In the genomic region with DNA sequence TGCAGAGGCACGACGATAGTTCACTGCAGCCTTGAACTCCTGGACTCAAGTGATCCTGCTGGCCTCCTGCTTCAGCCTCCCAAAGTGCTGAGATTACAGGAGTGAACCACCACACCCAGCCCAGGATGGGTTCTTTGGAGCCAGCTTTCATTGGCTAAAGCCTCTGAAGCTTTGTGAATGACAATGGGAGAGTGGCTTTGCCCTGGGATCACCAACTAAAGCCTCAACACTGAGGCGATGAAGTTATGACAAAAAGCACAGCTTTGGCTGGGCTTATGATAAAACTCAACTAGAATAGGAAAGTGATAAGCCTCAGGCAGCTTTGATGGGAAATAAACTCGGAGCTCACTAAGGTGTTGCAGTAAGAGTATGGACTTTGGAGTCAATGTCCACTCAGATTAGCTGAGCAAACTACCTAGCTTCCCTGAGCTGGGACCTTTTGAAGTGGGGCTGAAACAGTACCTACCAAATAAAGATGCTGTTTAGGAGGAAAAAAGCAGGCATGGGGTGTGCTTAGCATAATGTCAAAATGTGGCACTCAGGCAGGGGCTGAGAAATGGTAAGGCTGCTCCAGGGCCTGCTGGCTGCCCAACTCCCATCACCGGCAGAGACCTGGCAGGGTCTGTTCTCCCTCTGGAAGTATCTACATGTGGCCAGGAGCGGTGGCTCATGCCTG, we compare ENCODE assay signal across 9 cellular contexts. TPM values are rescaled to one million over a fixed set of nuclear protein-coding genes. Genes with fewer than 3 reads are reported as not detected.
DNase-seq lines count a peak whose midpoint lies in the region; ATAC-seq, FAIRE-seq and TF ChIP-seq lines count a peak whose summit lies in the region.
"Had no signal": no experiment of that assay in that cellular context is flagged by ENCODE, and none has a peak within 500 bp of the region (broad histone marks: within the 10 kb centered on the region; RNA-seq: fewer than 3 reads in every experiment).

No MANE protein-coding gene starts in this region.

- no peaks in the 10 kb centered on the region for H3K9me3 Mint-ChIP-seq in H9
- no peaks in the 10 kb centered on the region for H3K9me3 Mint-ChIP-seq in stimulated activated memory B cell treated with anti-CD40 and anti-IgM and Interleukin-4, amounts not matched to agents 10 μg/mL and 1 μg/mL and 100 μg/mL, for 72 hours
- H3K9me3 Mint-ChIP-seq: nephron had no signal

- H2AK5ac ChIP-seq in H9 (ENCODE audit: insufficient read length, low read length) = no peak overlapping the region

- no peak overlapping the region for H3T11ph ChIP-seq in H9 (ENCODE audit: low read length)

- H3K4me3 Mint-ChIP-seq in H9 = no peak overlapping the region
- no peak overlapping the region for H3K4me3 Mint-ChIP-seq in T-helper 17 cell
- no peak overlapping the region for H3K4me3 Mint-ChIP-seq in stimulated activated memory B cell treated with anti-CD40 and anti-IgM and Interleukin-4, amounts not matched to agents 10 μg/mL and 1 μg/mL and 100 μg/mL, for 72 hours

- peaks cover 10 to 28% of the 10 kb centered on the region in 2 experiments for H3K36me3 ChIP-seq in HepG2 (replicated peaks in 1 of 2; ENCODE audit: control insufficient read depth in 1 of 2, insufficient read depth in 2 of 2, low read length in 2 of 2)

- H4K20me1 ChIP-seq in H9 (ENCODE audit: control insufficient read depth, insufficient read depth, insufficient read length) (no peaks in the 10 kb centered on the region), HepG2 (ENCODE audit: insufficient read depth, low read length) (no peaks in the 10 kb centered on the region)

- TF ChIP-seq POLR2A in HepG2 (IDR thresholded peaks at IDR 0.05; ENCODE audit: insufficient read depth in 1 of 2, low read depth in 2 of 2, low read length in 2 of 2) = no peak

- H2BK15ac ChIP-seq in H9 (ENCODE audit: low read depth, low read length) = no peak overlapping the region

- H3K4me1 ChIP-seq in H9 (ENCODE audit: insufficient read depth, low read length) (no peaks in the 10 kb centered on the region), HepG2 (ENCODE audit: insufficient read depth, low read length) (peaks cover 74% of the 10 kb centered on the region)

- H3K14ac ChIP-seq in H9 (ENCODE audit: insufficient read depth, low read length) = no peak overlapping the region

- TF ChIP-seq EP300 in HepG2 (IDR thresholded peaks at IDR 0.05; ENCODE audit: low read depth in 2 of 2, low read length in 2 of 2) = peak; percentile 18 to 71; a peak in 1 of 4 replicates
- no peak for TF ChIP-seq EP300 in HepG2 (CRISPR knock-in tag; IDR thresholded peaks at IDR 0.05; ENCODE audit: borderline replicate concordance)

- WGBS in H9 (ENCODE audit: extremely low coverage, insufficient read length, low lambda C conversion rate) = no CpG with 5 or more reads among the region's 6 CpGs
- WGBS in HepG2 (ENCODE audit: low lambda C conversion rate) = 6% methylated on average over 6 of the region's 6 CpGs

- H3K36me3 Mint-ChIP-seq in H9 (ENCODE audit: insufficient read depth in 1 of 3, low read depth in 3 of 3) (peaks cover 0 to 20% (median 5%) of the 10 kb centered on the region in 3 experiments; a peak in 4 of 7 replicates), T-helper 17 cell (ENCODE audit: low read depth) (no peaks in the 10 kb centered on the region)
- H3K36me3 Mint-ChIP-seq in stimulated activated memory B cell treated with anti-CD40 and anti-IgM and Interleukin-4, amounts not matched to agents 10 μg/mL and 1 μg/mL and 100 μg/mL, for 72 hours = peaks cover 14% of the 10 kb centered on the region

- no peak overlapping the region for H3K27ac ChIP-seq in H9 (ENCODE audit: insufficient read length, low read depth, low read length)
- H3K27ac ChIP-seq in HepG2 (ENCODE audit: extremely low read length, insufficient read depth, low read length) = peak overlapping the region; percentile 92

- no peak for TF ChIP-seq CTCF in H9 (conservative IDR thresholded peaks at IDR 0.05)
- peak; percentile 22; the same call in 1 of the 2 replicates for TF ChIP-seq CTCF in HepG2 (CRISPR knock-in tag; IDR thresholded peaks at IDR 0.05)
- no peak for TF ChIP-seq CTCF in omental fat pad (IDR thresholded peaks at IDR 0.05)

- in situ Hi-C loops in HepG2 (cut with HindIII; ENCODE audit: extremely low pct_ligation_motif_present, low pct_unique_long_range_greater_than_20kb) = loop anchor here (5.0 kb wide), 2 partner anchors 54 to 119 kb away; partner anchors contain the start of gene STARD7

- no peak for ATAC-seq in T-helper 17 cell
- peak; percentile 5; the same call in 2 of the 3 replicates for ATAC-seq in HepG2
- no peak for ATAC-seq in stimulated activated memory B cell treated with anti-CD40 and anti-IgM and Interleukin-4, amounts not matched to agents 10 μg/mL and 1 μg/mL and 100 μg/mL, for 72 hours
- ATAC-seq in omental fat pad (ENCODE audit: low FRiP score) = no peak

- H3K9me3 ChIP-seq in H9 (ENCODE audit: control insufficient read depth, low read depth, low read length) (no peaks in the 10 kb centered on the region), T-helper 17 cell (ENCODE audit: control insufficient read depth, low read length, poor library complexity, severe bottlenecking) (no peaks in the 10 kb centered on the region), HepG2 (ENCODE audit: low read length) (no peaks in the 10 kb centered on the region)

- H3K79me1 ChIP-seq in H9 (ENCODE audit: insufficient read depth, low read depth, low read length, poor library complexity, severe bottlenecking) = peaks cover 2% of the 10 kb centered on the region

- H3K27me3 ChIP-seq in H9 (ENCODE audit: insufficient read depth, low read length) = no peaks in the 10 kb centered on the region
- no peaks in the 10 kb centered on the region; a peak in 1 of 5 replicates for H3K27me3 ChIP-seq in HepG2 (ENCODE audit: control insufficient read depth in 1 of 2, insufficient read depth in 2 of 2, low read length in 2 of 2)

- H3K56ac ChIP-seq in H9 (ENCODE audit: insufficient read length, low read depth, low read length) = no peak overlapping the region

- H3K4me3 ChIP-seq in HepG2 (replicated peaks in 1 of 3; ENCODE audit: insufficient read depth in 1 of 3, low read depth in 2 of 3, low read length in 3 of 3) = peak overlapping the region; percentile 19 to 68 (median 31)

- H3K4ac ChIP-seq in H9 (ENCODE audit: low read depth, low read length) = no peak overlapping the region

- no peak overlapping the region for H2BK120ac ChIP-seq in H9 (ENCODE audit: low read depth, low read length, poor library complexity, severe bottlenecking)

- DNase-seq in H9 (no peak), T-helper 17 cell (no peak), HepG2 (ENCODE audit: low spot score) (peak; percentile 87), omental fat pad (ENCODE audit: low spot score) (no peak), COLO829 (ENCODE audit: low spot score) (no peak), HK-2 (ENCODE audit: unreplicated experiment) (no peak)
- DNase-seq: activated CD8-positive, alpha-beta memory T cell treated with anti-CD3 and anti-CD28 coated beads for 24 hours had no signal

- no peak overlapping the region for H2BK20ac ChIP-seq in H9 (ENCODE audit: low read depth, low read length, poor library complexity, severe bottlenecking)

- no peak overlapping the region for H4K5ac ChIP-seq in H9 (ENCODE audit: insufficient read length, low read depth, low read length)

- H4K8ac ChIP-seq in H9 (replicated peaks; ENCODE audit: insufficient read length, low read depth, low read length) = no peak overlapping the region

- intact Hi-C loops in HepG2 (cut with micrococcal nuclease; ENCODE audit: unreplicated experiment) = loop anchor here (2.0 kb wide), 1 partner anchor 123 kb away; the partner anchor contains the start of gene ASTL

- H2AFZ ChIP-seq in H9 (ENCODE audit: low read length) (no peak overlapping the region), HepG2 (ENCODE audit: low read length) (no peak overlapping the region)

- POLR2A ChIA-PET in HepG2 (lab: Yijun Ruan, JAX) = interaction anchor here (0.7 to 4.4 kb wide), 16 partner anchors 8 to 607 kb away, joined by 3 to 91 read pairs (median 8); partner anchors contain the start of genes ITPRIPL1, NCAPH, SNRNP200 and STARD7

- TF ChIP-seq RAD21 in HepG2 (CRISPR knock-in tag; IDR thresholded peaks at IDR 0.05) = no peak

- no peak overlapping the region for H3K23ac ChIP-seq in H9 (ENCODE audit: insufficient read length, low read depth, low read length)

- peak; percentile 82 for FAIRE-seq in HepG2 (lab: Jason Lieb, UNC)

- H3K18ac ChIP-seq in H9 (ENCODE audit: insufficient read length, low read depth, low read length) = no peak overlapping the region

- H3K27me3 Mint-ChIP-seq in H9 (ENCODE audit: low read depth) = no peaks in the 10 kb centered on the region
- no peaks in the 10 kb centered on the region for H3K27me3 Mint-ChIP-seq in T-helper 17 cell
- H3K27me3 Mint-ChIP-seq in stimulated activated memory B cell treated with anti-CD40 and anti-IgM and Interleukin-4, amounts not matched to agents 10 μg/mL and 1 μg/mL and 100 μg/mL, for 72 hours = no peaks in the 10 kb centered on the region

- H3K27ac Mint-ChIP-seq in H9 (peak overlapping the region in 2 of 3 experiments; percentile 61 to 72; a peak in 3 of 7 replicates), T-helper 17 cell (peak overlapping the region; percentile 63)
- H3K27ac Mint-ChIP-seq in stimulated activated memory B cell treated with anti-CD40 and anti-IgM and Interleukin-4, amounts not matched to agents 10 μg/mL and 1 μg/mL and 100 μg/mL, for 72 hours = peak overlapping the region; percentile 77

- H2BK12ac ChIP-seq in H9 (ENCODE audit: insufficient read length, low read depth, low read length) = no peak overlapping the region

- no peaks in the 10 kb centered on the region; the same call in 1 of the 2 replicates for H3K79me2 ChIP-seq in H9 (ENCODE audit: insufficient read depth, low read length)
- H3K79me2 ChIP-seq in HepG2 (ENCODE audit: insufficient read depth, low read length) = peaks cover 71% of the 10 kb centered on the region

- H3K9ac ChIP-seq in H9 (ENCODE audit: extremely low read depth, insufficient read length, low read length) (no peak overlapping the region), HepG2 (ENCODE audit: insufficient read depth, low read depth, low read length) (peak overlapping the region; percentile 66)

- H3K4me2 ChIP-seq in H9 (ENCODE audit: insufficient read depth, insufficient read length, low read length) = no peak overlapping the region
- H3K4me2 ChIP-seq in HepG2 (ENCODE audit: low read depth, low read length) = peak overlapping the region; percentile 98

- peaks cover 20 to 26% of the 10 kb centered on the region in 2 experiments for H3K4me1 Mint-ChIP-seq in H9
- peaks cover 44% of the 10 kb centered on the region for H3K4me1 Mint-ChIP-seq in T-helper 17 cell
- H3K4me1 Mint-ChIP-seq in stimulated activated memory B cell treated with anti-CD40 and anti-IgM and Interleukin-4, amounts not matched to agents 10 μg/mL and 1 μg/mL and 100 μg/mL, for 72 hours = peaks cover 73% of the 10 kb centered on the region

- H3K23me2 ChIP-seq in H9 (ENCODE audit: insufficient read length, low read depth, low read length, poor library complexity, severe bottlenecking) = peaks cover 5% of the 10 kb centered on the region

- CTCF ChIA-PET in HepG2 (lab: Yijun Ruan, JAX; ENCODE audit: low intra/inter-chr PET ratio, low total read pairs) = no interaction called here

- H2BK5ac ChIP-seq in H9 (ENCODE audit: insufficient read length, low read length) = no peak overlapping the region

- no peak overlapping the region for H4K91ac ChIP-seq in H9 (ENCODE audit: insufficient read length, low read depth, low read length)

- BruUV-seq in HepG2 (replicated peaks; lab: Mats Ljungman, UMichigan) = no TSS peak

RNA-seq across cellular contexts. Expression of gene TMEM127, which starts 4.3 kb away (rescaled TPM):
- total RNA-seq in H9 (2021) (30.1 and 33.9 TPM in 2 replicates), T-helper 17 cell (10 to 100 TPM; 36.4 to 44.8 TPM), HepG2 (2016; rRNA removed; fragmentation: Illumina TruSeq; extraction: Trizol) (15.7 and 21.5 TPM in 2 replicates), omental fat pad (10 to 100 TPM; 34.5 to 52.1 (median 43.2) TPM)
- total RNA-seq in HepG2 (2016; cell fraction: cytosol; rRNA removed; fragmentation: Illumina TruSeq; extraction: Trizol; ENCODE audit: low read depth) = 1.6 and 1.7 TPM in 2 replicates
- 13.2 and 21.0 TPM in 2 replicates for total RNA-seq in HepG2 (2016; cell fraction: insoluble cytoplasmic fraction; rRNA removed; fragmentation: Illumina TruSeq; extraction: Trizol)
- 7.2 and 9.0 TPM in 2 replicates for total RNA-seq in HepG2 (2016; cell fraction: membrane; rRNA removed; fragmentation: Illumina TruSeq; extraction: Trizol)
- 18.7 and 20.0 TPM in 2 replicates for total RNA-seq in HepG2 (2016; cell fraction: nucleus; rRNA removed; fragmentation: Illumina TruSeq; extraction: Trizol)
- 33.9 and 45.2 TPM in 2 replicates for polyA plus RNA-seq in HepG2 (2011; rRNA removed)
- polyA plus RNA-seq in HepG2 (2011; cell fraction: cytosol; rRNA removed) = 24.6 and 25.3 TPM in 2 replicates
- polyA plus RNA-seq in HepG2 (2011; cell fraction: nucleus; rRNA removed) = 23.8 and 26.6 TPM in 2 replicates
- 18.5 and 22.4 TPM in 2 replicates for polyA plus RNA-seq in HepG2 (2012)
- 1.5 and 1.9 TPM in 2 replicates for polyA plus RNA-seq in HepG2 (2016; cell fraction: cytosol; fragmentation: Illumina TruSeq; extraction: Trizol; ENCODE audit: low read depth)
- polyA plus RNA-seq in HepG2 (2016; cell fraction: insoluble cytoplasmic fraction; fragmentation: Illumina TruSeq; extraction: Trizol; ENCODE audit: low read depth) = 13.9 and 16.7 TPM in 2 replicates
- 5.0 and 5.8 TPM in 2 replicates for polyA plus RNA-seq in HepG2 (2016; cell fraction: membrane; fragmentation: Illumina TruSeq; extraction: Trizol; ENCODE audit: low read depth)
- polyA plus RNA-seq in HepG2 (2016; cell fraction: nucleus; fragmentation: Illumina TruSeq; extraction: Trizol; ENCODE audit: insufficient read depth, low read depth) = 26.4 and 31.8 TPM in 2 replicates
- 75.3 and 118 TPM in 2 replicates for polyA minus RNA-seq in HepG2 (2011; rRNA and poly(A)+ RNA removed; ENCODE audit: low replicate concordance)
- 16.4 and 21.8 TPM in 2 replicates for polyA minus RNA-seq in HepG2 (2011; cell fraction: cytosol; rRNA and poly(A)+ RNA removed)
- polyA minus RNA-seq in HepG2 (2011; cell fraction: nucleus; rRNA and poly(A)+ RNA removed) = 26.3 and 29.3 TPM in 2 replicates

RNA-seq across cellular contexts. Expression of gene CIAO1, which starts 4.6 kb away (rescaled TPM):
- total RNA-seq in H9 (2021) (67.6 and 71.9 TPM in 2 replicates), T-helper 17 cell (10 to 100 TPM; 60.0 to 61.5 TPM), HepG2 (2016; rRNA removed; fragmentation: Illumina TruSeq; extraction: Trizol) (99.3 and 118 TPM in 2 replicates), omental fat pad (100 to 1,000 TPM in 3 of 4 donors, 10 to 100 TPM in 1; 80.9 to 117 (median 105) TPM)
- total RNA-seq in HepG2 (2016; cell fraction: cytosol; rRNA removed; fragmentation: Illumina TruSeq; extraction: Trizol; ENCODE audit: low read depth) = 14.9 and 15.6 TPM in 2 replicates
- total RNA-seq in HepG2 (2016; cell fraction: insoluble cytoplasmic fraction; rRNA removed; fragmentation: Illumina TruSeq; extraction: Trizol) = 102 and 121 TPM in 2 replicates
- total RNA-seq in HepG2 (2016; cell fraction: membrane; rRNA removed; fragmentation: Illumina TruSeq; extraction: Trizol) = 38.1 and 39.7 TPM in 2 replicates
- total RNA-seq in HepG2 (2016; cell fraction: nucleus; rRNA removed; fragmentation: Illumina TruSeq; extraction: Trizol) = 61.9 and 65.1 TPM in 2 replicates
- polyA plus RNA-seq in HepG2 (2011; rRNA removed) = 109 and 120 TPM in 2 replicates
- 120 and 159 TPM in 2 replicates for polyA plus RNA-seq in HepG2 (2011; cell fraction: cytosol; rRNA removed)
- polyA plus RNA-seq in HepG2 (2011; cell fraction: nucleus; rRNA removed) = 110 and 111 TPM in 2 replicates
- polyA plus RNA-seq in HepG2 (2012) = 69.5 and 70.0 TPM in 2 replicates
- 16.2 and 16.4 TPM in 2 replicates for polyA plus RNA-seq in HepG2 (2016; cell fraction: cytosol; fragmentation: Illumina TruSeq; extraction: Trizol; ENCODE audit: low read depth)
- polyA plus RNA-seq in HepG2 (2016; cell fraction: insoluble cytoplasmic fraction; fragmentation: Illumina TruSeq; extraction: Trizol; ENCODE audit: low read depth) = 117 and 126 TPM in 2 replicates
- polyA plus RNA-seq in HepG2 (2016; cell fraction: membrane; fragmentation: Illumina TruSeq; extraction: Trizol; ENCODE audit: low read depth) = 29.3 and 29.6 TPM in 2 replicates
- 148 and 152 TPM in 2 replicates for polyA plus RNA-seq in HepG2 (2016; cell fraction: nucleus; fragmentation: Illumina TruSeq; extraction: Trizol; ENCODE audit: insufficient read depth, low read depth)
- 225 and 243 TPM in 2 replicates for polyA minus RNA-seq in HepG2 (2011; rRNA and poly(A)+ RNA removed; ENCODE audit: low replicate concordance)
- polyA minus RNA-seq in HepG2 (2011; cell fraction: cytosol; rRNA and poly(A)+ RNA removed) = 65.5 and 66.8 TPM in 2 replicates
- polyA minus RNA-seq in HepG2 (2011; cell fraction: nucleus; rRNA and poly(A)+ RNA removed) = 49.4 and 55.6 TPM in 2 replicates

RNA-seq across cellular contexts. Expression of gene SNRNP200, which starts 43.9 kb away (rescaled TPM):
- total RNA-seq in H9 (2021) (215 and 218 TPM in 2 replicates), T-helper 17 cell (100 to 1,000 TPM; 189 to 224 TPM), HepG2 (2016; rRNA removed; fragmentation: Illumina TruSeq; extraction: Trizol) (99.0 and 163 TPM in 2 replicates), omental fat pad (10 to 100 TPM; 64.8 to 97.7 (median 84.3) TPM)
- total RNA-seq in HepG2 (2016; cell fraction: cytosol; rRNA removed; fragmentation: Illumina TruSeq; extraction: Trizol; ENCODE audit: low read depth) = 47.2 and 52.9 TPM in 2 replicates
- total RNA-seq in HepG2 (2016; cell fraction: insoluble cytoplasmic fraction; rRNA removed; fragmentation: Illumina TruSeq; extraction: Trizol) = 96.1 and 157 TPM in 2 replicates
- 38.5 and 38.9 TPM in 2 replicates for total RNA-seq in HepG2 (2016; cell fraction: membrane; rRNA removed; fragmentation: Illumina TruSeq; extraction: Trizol)
- total RNA-seq in HepG2 (2016; cell fraction: nucleus; rRNA removed; fragmentation: Illumina TruSeq; extraction: Trizol) = 100 and 111 TPM in 2 replicates
- polyA plus RNA-seq in HepG2 (2011; rRNA removed) = 228 and 232 TPM in 2 replicates
- polyA plus RNA-seq in HepG2 (2011; cell fraction: cytosol; rRNA removed) = 208 and 241 TPM in 2 replicates
- polyA plus RNA-seq in HepG2 (2011; cell fraction: nucleus; rRNA removed) = 356 and 374 TPM in 2 replicates
- 140 and 148 TPM in 2 replicates for polyA plus RNA-seq in HepG2 (2012)
- polyA plus RNA-seq in HepG2 (2016; cell fraction: cytosol; fragmentation: Illumina TruSeq; extraction: Trizol; ENCODE audit: low read depth) = 7.3 and 8.8 TPM in 2 replicates
- 181 and 193 TPM in 2 replicates for polyA plus RNA-seq in HepG2 (2016; cell fraction: insoluble cytoplasmic fraction; fragmentation: Illumina TruSeq; extraction: Trizol; ENCODE audit: low read depth)
- 14.0 and 16.1 TPM in 2 replicates for polyA plus RNA-seq in HepG2 (2016; cell fraction: membrane; fragmentation: Illumina TruSeq; extraction: Trizol; ENCODE audit: low read depth)
- 219 and 234 TPM in 2 replicates for polyA plus RNA-seq in HepG2 (2016; cell fraction: nucleus; fragmentation: Illumina TruSeq; extraction: Trizol; ENCODE audit: insufficient read depth, low read depth)
- polyA minus RNA-seq in HepG2 (2011; rRNA and poly(A)+ RNA removed; ENCODE audit: low replicate concordance) = 554 and 704 TPM in 2 replicates
- 179 and 186 TPM in 2 replicates for polyA minus RNA-seq in HepG2 (2011; cell fraction: cytosol; rRNA and poly(A)+ RNA removed)
- 151 and 182 TPM in 2 replicates for polyA minus RNA-seq in HepG2 (2011; cell fraction: nucleus; rRNA and poly(A)+ RNA removed)

RNA-seq across cellular contexts. Expression of gene STARD7, which starts 52.8 kb away (rescaled TPM):
- total RNA-seq in H9 (2021) (212 and 220 TPM in 2 replicates), T-helper 17 cell (10 to 100 TPM; 59.2 to 72.6 TPM), HepG2 (2016; rRNA removed; fragmentation: Illumina TruSeq; extraction: Trizol) (300 and 332 TPM in 2 replicates), omental fat pad (100 to 1,000 TPM; 116 to 149 (median 125) TPM)
- total RNA-seq in HepG2 (2016; cell fraction: cytosol; rRNA removed; fragmentation: Illumina TruSeq; extraction: Trizol; ENCODE audit: low read depth) = 45.1 and 56.7 TPM in 2 replicates
- 302 and 329 TPM in 2 replicates for total RNA-seq in HepG2 (2016; cell fraction: insoluble cytoplasmic fraction; rRNA removed; fragmentation: Illumina TruSeq; extraction: Trizol)
- total RNA-seq in HepG2 (2016; cell fraction: membrane; rRNA removed; fragmentation: Illumina TruSeq; extraction: Trizol) = 220 and 258 TPM in 2 replicates
- total RNA-seq in HepG2 (2016; cell fraction: nucleus; rRNA removed; fragmentation: Illumina TruSeq; extraction: Trizol) = 168 and 191 TPM in 2 replicates
- polyA plus RNA-seq in HepG2 (2011; rRNA removed) = 67.2 and 88.2 TPM in 2 replicates
- 44.2 and 66.6 TPM in 2 replicates for polyA plus RNA-seq in HepG2 (2011; cell fraction: cytosol; rRNA removed)
- 90.2 and 107 TPM in 2 replicates for polyA plus RNA-seq in HepG2 (2011; cell fraction: nucleus; rRNA removed)
- polyA plus RNA-seq in HepG2 (2012) = 93.8 and 117 TPM in 2 replicates
- 26.0 and 34.9 TPM in 2 replicates for polyA plus RNA-seq in HepG2 (2016; cell fraction: cytosol; fragmentation: Illumina TruSeq; extraction: Trizol; ENCODE audit: low read depth)
- 237 and 245 TPM in 2 replicates for polyA plus RNA-seq in HepG2 (2016; cell fraction: insoluble cytoplasmic fraction; fragmentation: Illumina TruSeq; extraction: Trizol; ENCODE audit: low read depth)
- polyA plus RNA-seq in HepG2 (2016; cell fraction: membrane; fragmentation: Illumina TruSeq; extraction: Trizol; ENCODE audit: low read depth) = 111 and 128 TPM in 2 replicates
- polyA plus RNA-seq in HepG2 (2016; cell fraction: nucleus; fragmentation: Illumina TruSeq; extraction: Trizol; ENCODE audit: insufficient read depth, low read depth) = 205 and 220 TPM in 2 replicates
- 78.3 and 92.3 TPM in 2 replicates for polyA minus RNA-seq in HepG2 (2011; rRNA and poly(A)+ RNA removed; ENCODE audit: low replicate concordance)
- polyA minus RNA-seq in HepG2 (2011; cell fraction: cytosol; rRNA and poly(A)+ RNA removed) = 89.8 and 100 TPM in 2 replicates
- polyA minus RNA-seq in HepG2 (2011; cell fraction: nucleus; rRNA and poly(A)+ RNA removed) = 137 and 187 TPM in 2 replicates
